Comparison of ENCODE assay signal across 12 cellular contexts in the genomic region with DNA sequence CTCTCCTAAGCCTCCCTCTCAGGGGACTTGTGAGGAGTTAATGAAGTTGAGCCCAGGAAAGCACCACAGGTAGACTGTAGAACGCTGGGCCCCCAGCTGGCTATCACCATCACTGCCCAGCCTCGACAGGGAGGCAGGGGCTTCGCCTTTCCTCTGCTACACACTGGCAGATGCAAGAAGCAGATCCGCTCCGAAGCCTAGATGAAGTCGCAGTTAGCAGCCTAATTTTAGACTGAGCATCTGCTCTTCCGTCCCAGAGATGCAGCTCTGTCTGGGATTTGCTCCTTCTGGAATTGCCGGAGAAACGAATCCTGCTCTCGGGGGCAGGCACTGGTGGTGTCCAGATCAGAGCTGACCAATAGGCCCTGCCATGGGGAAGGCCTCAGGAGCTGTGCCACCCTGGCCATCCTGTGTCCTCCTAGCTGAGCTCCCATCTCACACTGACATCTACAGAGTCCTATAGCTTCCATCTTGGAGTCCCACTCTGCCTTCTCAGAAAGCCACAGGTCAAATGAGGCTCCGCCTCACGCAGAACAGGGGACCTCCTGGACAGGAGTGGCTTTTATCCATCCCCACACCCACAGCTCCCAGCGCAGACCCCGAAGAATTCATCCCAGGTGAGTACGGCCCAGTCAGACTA.
DNase-seq lines count a peak whose midpoint lies in the region; ATAC-seq and FAIRE-seq lines count a peak whose summit lies in the region.
"Had no signal": no experiment of that assay in that cellular context is flagged by ENCODE, and none has a peak within 500 bp of the region (broad histone marks: within the 10 kb centered on the region; RNA-seq: fewer than 3 reads in every experiment).

No MANE protein-coding gene starts in this region.

- H3K4me3 Mint-ChIP-seq in activated CD4-positive, alpha-beta memory T cell treated with anti-CD3 and anti-CD28 coated beads, Interleukin-2, amount 10 ng/mL, durations not matched to agents 7 days and 5 days: no peak overlapping the region

- H3K27ac ChIP-seq in mesenchymal stem cell (ENCODE audit: low read length, poor library complexity, severe bottlenecking): no peak overlapping the region
- H3K27ac ChIP-seq: prostate gland had no signal

- 95% methylated on average over 15 of the region's 15 CpGs for WGBS in mesenchymal stem cell

- H2BK5ac ChIP-seq in mesenchymal stem cell (ENCODE audit: low read depth, low read length, poor library complexity, severe bottlenecking): no peak overlapping the region

- H3K14ac ChIP-seq in mesenchymal stem cell (ENCODE audit: low read length in 2 of 2): peak overlapping the region in 1 of 2 experiments; percentile 80

- peak overlapping the region; percentile 63 for H4K91ac ChIP-seq in mesenchymal stem cell (ENCODE audit: low read length)

- H3K4ac ChIP-seq in mesenchymal stem cell (ENCODE audit: low read depth in 1 of 2, low read length in 2 of 2): peak overlapping the region; percentile 7 to 54

- H3K4me1 ChIP-seq in mesenchymal stem cell (ENCODE audit: control insufficient read depth, insufficient read depth, low read depth, low read length): peaks cover 39% of the 10 kb centered on the region
- H3K4me1 ChIP-seq: prostate gland had no signal

- no peak for FAIRE-seq in GM19239 (lab: Jason Lieb, UNC)
- FAIRE-seq: G401.6, H54 had no signal

- peak overlapping the region in 1 of 2 experiments; percentile 54 for H2BK12ac ChIP-seq in mesenchymal stem cell (ENCODE audit: low read length in 2 of 2)

- no peak overlapping the region for H3K9ac ChIP-seq in mesenchymal stem cell (ENCODE audit: low read length)

- ATAC-seq in activated naive CD4-positive, alpha-beta T cell treated with anti-CD3 and anti-CD28 coated beads, Interleukin-2, amount 50 U/mL, for 72 hours: no peak
- ATAC-seq in GM21528 (IDR thresholded peaks at IDR 0.05; ENCODE audit: low FRiP score, unreplicated experiment): no peak

- peak overlapping the region; percentile 90 for H2AK5ac ChIP-seq in mesenchymal stem cell (ENCODE audit: low read length, severe bottlenecking)

- H3K27me3 ChIP-seq in mesenchymal stem cell (ENCODE audit: control insufficient read depth in 1 of 2, insufficient read depth in 1 of 2, low read length in 2 of 2): peaks cover 0 to 29% of the 10 kb centered on the region in 2 experiments

- CTCF ChIA-PET in activated CD4-positive, alpha-beta memory T cell treated with anti-CD3 and anti-CD28 coated beads, Interleukin-2, amount 10 ng/mL, durations not matched to agents 7 days and 5 days (lab: Charles Lee): interaction anchor here (3.3 to 4.1 kb wide), 2 partner anchors 9 to 12 kb away, joined by 37 to 41 read pairs; no protein-coding TSS in a partner anchor

- H2BK120ac ChIP-seq in mesenchymal stem cell (ENCODE audit: low read depth, low read length): no peak overlapping the region

- H3K4me3 ChIP-seq in mesenchymal stem cell (ENCODE audit: insufficient read depth in 1 of 2, low read depth in 1 of 2, low read length in 2 of 2): no peak overlapping the region
- H3K4me3 ChIP-seq: prostate gland had no signal

- no peaks in the 10 kb centered on the region for H3K9me3 Mint-ChIP-seq in activated naive CD4-positive, alpha-beta T cell treated with anti-CD3 and anti-CD28 coated beads, Interleukin-2, amount 50 U/mL, for 72 hours
- no peaks in the 10 kb centered on the region for H3K9me3 Mint-ChIP-seq in activated CD4-positive, alpha-beta memory T cell treated with anti-CD3 and anti-CD28 coated beads, Interleukin-2, amount 10 ng/mL, durations not matched to agents 7 days and 5 days

- H3K18ac ChIP-seq in mesenchymal stem cell (ENCODE audit: low read depth in 1 of 2, low read length in 2 of 2): peak overlapping the region in 1 of 2 experiments; percentile 46

- POLR2A ChIA-PET in activated CD4-positive, alpha-beta memory T cell treated with anti-CD3 and anti-CD28 coated beads, Interleukin-2, amount 10 ng/mL, durations not matched to agents 7 days and 5 days (lab: Charles Lee): interaction anchor here (0.6 to 4.9 kb wide), 4 partner anchors 9 to 133 kb away, joined by 3 to 88 read pairs (median 41); no protein-coding TSS in a partner anchor

- no peak overlapping the region for H3K4me2 ChIP-seq in mesenchymal stem cell (ENCODE audit: low read length, poor library complexity, severe bottlenecking)

- H2AFZ ChIP-seq in mesenchymal stem cell (ENCODE audit: low read depth, low read length): no peak overlapping the region

- peaks cover 99% of the 10 kb centered on the region for H3K4me1 Mint-ChIP-seq in activated CD4-positive, alpha-beta memory T cell treated with anti-CD3 and anti-CD28 coated beads, Interleukin-2, amount 10 ng/mL, durations not matched to agents 7 days and 5 days

- no peak overlapping the region for H4K8ac ChIP-seq in mesenchymal stem cell (ENCODE audit: low read length)

- no peaks in the 10 kb centered on the region for H3K36me3 ChIP-seq in mesenchymal stem cell (ENCODE audit: control insufficient read depth in 1 of 2, insufficient read depth in 2 of 2, low read depth in 1 of 2, low read length in 2 of 2)
- H3K36me3 ChIP-seq: prostate gland had no signal

- no peaks in the 10 kb centered on the region for H3K27me3 Mint-ChIP-seq in activated CD4-positive, alpha-beta memory T cell treated with anti-CD3 and anti-CD28 coated beads, Interleukin-2, amount 10 ng/mL, durations not matched to agents 7 days and 5 days

- no peak for DNase-seq in activated naive CD4-positive, alpha-beta T cell treated with anti-CD3 and anti-CD28 coated beads, Interleukin-2, amount 50 U/mL, for 72 hours (ENCODE audit: low spot score in 2 of 2)
- no peak for DNase-seq in activated naive CD4-positive, alpha-beta T cell treated with Interleukin-2 at 50 U/mL for 16 hours
- DNase-seq in activated CD4-positive, alpha-beta memory T cell treated with anti-CD3 and anti-CD28 coated beads, Interleukin-2, amount 10 ng/mL, durations not matched to agents 7 days and 5 days: no peak
- no peak for DNase-seq in mesenchymal stem cell
- DNase-seq in stimulated activated CD4-positive, alpha-beta T cell treated with anti-CD3 and anti-CD28 coated beads, Interleukin-2, amount 100 ng/mL, for 24 hours: no peak
- DNase-seq in Ammon's horn (ENCODE audit: low spot score): no peak
- DNase-seq in GM19239 (ENCODE audit: insufficient read length, low spot score): no peak
- DNase-seq: C1 segment of cervical spinal cord had no signal

- H3K79me1 ChIP-seq in mesenchymal stem cell (replicated peaks; ENCODE audit: low read length, poor library complexity, severe bottlenecking): no peaks in the 10 kb centered on the region

- no peak overlapping the region for H3K23ac ChIP-seq in mesenchymal stem cell (ENCODE audit: low read length in 2 of 2)

- H3K9me3 ChIP-seq in mesenchymal stem cell (ENCODE audit: control insufficient read depth, low read length): no peaks in the 10 kb centered on the region
- H3K9me3 ChIP-seq: prostate gland had no signal

- peak overlapping the region; percentile 53 to 63 for H3K27ac Mint-ChIP-seq in activated naive CD4-positive, alpha-beta T cell treated with anti-CD3 and anti-CD28 coated beads, Interleukin-2, amount 50 U/mL, for 72 hours
- peak overlapping the region; percentile 98 for H3K27ac Mint-ChIP-seq in activated CD4-positive, alpha-beta memory T cell treated with anti-CD3 and anti-CD28 coated beads, Interleukin-2, amount 10 ng/mL, durations not matched to agents 7 days and 5 days

- no peak overlapping the region for H2BK15ac ChIP-seq in mesenchymal stem cell (ENCODE audit: low read depth, poor library complexity, severe bottlenecking)

- H3K36me3 Mint-ChIP-seq in activated naive CD4-positive, alpha-beta T cell treated with anti-CD3 and anti-CD28 coated beads, Interleukin-2, amount 50 U/mL, for 72 hours: no peaks in the 10 kb centered on the region
- peaks cover 8% of the 10 kb centered on the region for H3K36me3 Mint-ChIP-seq in activated CD4-positive, alpha-beta memory T cell treated with anti-CD3 and anti-CD28 coated beads, Interleukin-2, amount 10 ng/mL, durations not matched to agents 7 days and 5 days (ENCODE audit: low read depth)
